Comparison of ENCODE assay signal across 18 cellular contexts in genomic region chr12:132478845-132479244, GRCh38. TPM values are rescaled to one million over a fixed set of nuclear protein-coding genes. Genes with fewer than 3 reads are reported as not detected.
A peak's percentile ranks its signal among the peaks of the same experiment; 100 is the strongest.
DNase-seq lines count a peak whose midpoint lies in the region; ATAC-seq and TF ChIP-seq lines count a peak whose summit lies in the region.
"Had no signal": no experiment of that assay in that cellular context is flagged by ENCODE, and none has a peak within 500 bp of the region (broad histone marks: within the 10 kb centered on the region; RNA-seq: fewer than 3 reads in every experiment).

No MANE protein-coding gene starts in this region.

- H3K4me3 ChIP-seq in DND-41 (ENCODE audit: low read depth in 1 of 2, low read length in 2 of 2), result no peak overlapping the region
- no peak overlapping the region for H3K4me3 ChIP-seq in GM23338
- H3K4me3 ChIP-seq in Panc1 (ENCODE audit: low read depth in 2 of 2, low read length in 2 of 2), result no peak overlapping the region

- TF ChIP-seq CTCF in DND-41 (IDR thresholded peaks at IDR 0.05; ENCODE audit: borderline replicate concordance, extremely low read depth, low read length, poor library complexity, severe bottlenecking) (peak; percentile 21), GM23338 (conservative IDR thresholded peaks at IDR 0.05; ENCODE audit: low read depth in 2 of 2) (peak; percentile 16 to 39; a peak in 1 of 4 replicates), Panc1 (IDR thresholded peaks at IDR 0.05) (no peak)

- no peaks in the 10 kb centered on the region for H4K20me1 ChIP-seq in DND-41 (ENCODE audit: insufficient read depth, low read length)
- no peaks in the 10 kb centered on the region for H4K20me1 ChIP-seq in GM23338 (replicated peaks; ENCODE audit: insufficient read depth)

- H3K4me3 Mint-ChIP-seq in GM23338, result no peak overlapping the region
- H3K4me3 Mint-ChIP-seq in effector memory CD8-positive, alpha-beta T cell, result no peak overlapping the region
- H3K4me3 Mint-ChIP-seq: activated T-cell treated with anti-CD3 and anti-CD28 coated beads, Interleukin-2, amount 50 U/mL, for 24 hours; T-cell had no signal

- no peaks in the 10 kb centered on the region for H3K79me2 ChIP-seq in DND-41 (ENCODE audit: insufficient read depth, low read length)
- no peaks in the 10 kb centered on the region for H3K79me2 ChIP-seq in GM23338 (replicated peaks; ENCODE audit: insufficient read depth)

- peaks cover 2% of the 10 kb centered on the region; the same call in 1 of the 3 replicates for H3K4me1 Mint-ChIP-seq in GM23338
- peaks cover 22 to 26% of the 10 kb centered on the region in 2 donors for H3K4me1 Mint-ChIP-seq in effector memory CD8-positive, alpha-beta T cell (ENCODE audit: low read depth in 2 of 2)

- intact Hi-C loops in Panc1 (cut with micrococcal nuclease; ENCODE audit: unreplicated experiment), result no loop called here
- intact Hi-C loops in posterior vena cava (cut with DNase I), result no loop called here

- POLR2A ChIA-PET in Panc1 (lab: Charles Lee), result no interaction called here

- H3K27me3 ChIP-seq in DND-41 (ENCODE audit: insufficient read depth, low read length, poor library complexity) (no peaks in the 10 kb centered on the region), GM23338 (ENCODE audit: insufficient read depth) (peaks cover 62% of the 10 kb centered on the region), Panc1 (ENCODE audit: control insufficient read depth, insufficient read depth, low read length) (no peaks in the 10 kb centered on the region)

- H3K9me3 ChIP-seq in DND-41 (ENCODE audit: insufficient read depth, low read length, severe bottlenecking) (peaks cover 2% of the 10 kb centered on the region), Panc1 (ENCODE audit: control insufficient read depth, insufficient read depth, low read depth, low read length) (no peaks in the 10 kb centered on the region)

- in situ Hi-C loops in Panc1 (cut with HindIII; ENCODE audit: low pct_unique_long_range_greater_than_20kb, low sequenced_read_pairs), result no loop called here

- CTCF ChIA-PET in Panc1 (lab: Charles Lee), result no interaction called here

- no peak overlapping the region for H3K4me2 ChIP-seq in DND-41 (ENCODE audit: insufficient read depth, low read length)
- H3K4me2 ChIP-seq in GM23338, result no peak overlapping the region

- H3K9ac ChIP-seq in DND-41 (ENCODE audit: low read depth, low read length), result no peak overlapping the region

- no peaks in the 10 kb centered on the region for H3K9me2 ChIP-seq in GM23338 (ENCODE audit: insufficient read depth)

- peaks cover 9% of the 10 kb centered on the region for H3K9me3 Mint-ChIP-seq in GM23338
- no peaks in the 10 kb centered on the region for H3K9me3 Mint-ChIP-seq in effector memory CD8-positive, alpha-beta T cell
- H3K9me3 Mint-ChIP-seq: activated T-cell treated with anti-CD3 and anti-CD28 coated beads, Interleukin-2, amount 50 U/mL, for 24 hours; T-cell had no signal

- H2AFZ ChIP-seq in DND-41 (ENCODE audit: low read depth, low read length), result no peak overlapping the region
- no peak overlapping the region for H2AFZ ChIP-seq in GM23338

- H3K36me3 Mint-ChIP-seq in GM23338 (ENCODE audit: low read depth), result peaks cover 4% of the 10 kb centered on the region
- H3K36me3 Mint-ChIP-seq in effector memory CD8-positive, alpha-beta T cell (ENCODE audit: insufficient read depth), result peaks cover 28% of the 10 kb centered on the region
- H3K36me3 Mint-ChIP-seq: T-cell had no signal

- no peak overlapping the region for H3K27ac ChIP-seq in DND-41 (ENCODE audit: low read length)
- no peak overlapping the region for H3K27ac ChIP-seq in GM23338 (ENCODE audit: low read depth)
- H3K27ac ChIP-seq in Panc1 (ENCODE audit: low read length), result no peak overlapping the region

- BruUV-seq in Panc1 (replicated peaks; lab: Mats Ljungman, UMichigan), result no TSS peak

- H3F3A ChIP-seq in GM23338 (replicated peaks; ENCODE audit: low read depth), result 0 out of 2 replicates have a peak, but pooled peaks cover 3% of the 10 kb centered on the region

- DNase-seq in DND-41 (no peak), GM23338 (ENCODE audit: low spot score) (no peak), Panc1 (ENCODE audit: low read depth, low spot score) (no peak), islet precursor cell (peak; percentile 86), posterior vena cava (ENCODE audit: low spot score) (no peak), NCI-H774 (lab: John Stamatoyannopoulos, UW) (no peak)
- no peak for DNase-seq in stimulated activated naive CD8-positive, alpha-beta T cell treated with anti-CD3 and anti-CD28 coated beads, Interleukin-15, Interleukin-2, amounts not matched to agents 100 U/mL and 50 U/mL, for 24 hours
- no peak for DNase-seq in effector memory CD8-positive, alpha-beta T cell
- DNase-seq: activated CD4-positive, alpha-beta T cell treated with anti-CD3 and anti-CD28 coated beads for 48 hours; activated T-cell treated with anti-CD3 and anti-CD28 coated beads, Interleukin-2, amount 50 U/mL, for 24 hours; CD4-positive, alpha-beta memory T cell; cortex of kidney; GDM1; mammary epithelial cell; MV-4-11; NCI-H2171; stimulated activated naive CD4-positive, alpha-beta T cell; T-cell had no signal

- H3K36me3 ChIP-seq in DND-41 (ENCODE audit: insufficient read depth, low read length) (no peaks in the 10 kb centered on the region), GM23338 (ENCODE audit: insufficient read depth) (no peaks in the 10 kb centered on the region), Panc1 (ENCODE audit: control insufficient read depth, insufficient read depth, low read length) (no peaks in the 10 kb centered on the region)

- no peaks in the 10 kb centered on the region for H3K4me1 ChIP-seq in DND-41 (ENCODE audit: insufficient read depth, low read length)
- H3K4me1 ChIP-seq in GM23338 (ENCODE audit: insufficient read depth), result no peaks in the 10 kb centered on the region
- H3K4me1 ChIP-seq in Panc1 (ENCODE audit: control insufficient read depth, insufficient read depth, low read length), result peaks cover 2% of the 10 kb centered on the region; the same call in 1 of the 2 replicates

- peaks cover 50% of the 10 kb centered on the region for H3K27me3 Mint-ChIP-seq in GM23338 (ENCODE audit: insufficient read depth, low read depth, poor library complexity)
- H3K27me3 Mint-ChIP-seq in effector memory CD8-positive, alpha-beta T cell, result peaks cover 0 to 9% of the 10 kb centered on the region in 2 donors
- H3K27me3 Mint-ChIP-seq: activated T-cell treated with anti-CD3 and anti-CD28 coated beads, Interleukin-2, amount 50 U/mL, for 24 hours had no signal

- ATAC-seq in DND-41 (ENCODE audit: insufficient read depth, low read depth) (no peak), GM23338 (no peak; the same call in 2 of the 3 replicates), Panc1 (peak; percentile 40; the same call in 1 of the 2 replicates)
- ATAC-seq in stimulated activated naive CD8-positive, alpha-beta T cell treated with anti-CD3 and anti-CD28 coated beads, Interleukin-15, Interleukin-2, amounts not matched to agents 100 U/mL and 50 U/mL, for 24 hours, result no peak
- no peak for ATAC-seq in effector memory CD8-positive, alpha-beta T cell (replicated peaks)
- ATAC-seq: T-cell had no signal

- no peak overlapping the region for H3K27ac Mint-ChIP-seq in GM23338
- peak overlapping the region in 1 of 2 donors; percentile 72 for H3K27ac Mint-ChIP-seq in effector memory CD8-positive, alpha-beta T cell
- H3K27ac Mint-ChIP-seq: activated T-cell treated with anti-CD3 and anti-CD28 coated beads, Interleukin-2, amount 50 U/mL, for 24 hours; T-cell had no signal

TF ChIP-seq in GM23338, 12 proteins besides CTCF, POLR2A, EP300 and RAD21 (continues in another document):
- TF ChIP-seq EZH2 (IDR thresholded peaks at IDR 0.05; ENCODE audit: low read depth, unreplicated experiment) (no peak), ETS1 (IDR thresholded peaks at IDR 0.05) (no peak), EZH2phosphoT487 (IDR thresholded peaks at IDR 0.05; ENCODE audit: unreplicated experiment) (no peak), JUNB (IDR thresholded peaks at IDR 0.05; ENCODE audit: unreplicated experiment) (no peak)

RNA-seq across cellular contexts. Expression of gene FBRSL1, which starts 11.1 kb away (rescaled TPM):
- total RNA-seq in GM23338 (2014; rRNA removed; shearing (Covaris generic)), result 65.9 and 89.8 TPM in 2 replicates
- 29.5 and 37.8 TPM in 2 replicates for polyA plus RNA-seq in GM23338 (2016; fragmentation: Nextera tagmentation; extraction: Ambion mirVana)
- total RNA-seq in Panc1 (2021; ENCODE audit: unreplicated experiment), result 104 TPM
- polyA plus RNA-seq in Panc1 (2012; ENCODE audit: insufficient read length), result 132 TPM
- total RNA-seq in posterior vena cava, result 10 to 100 TPM; 34.0 to 35.8 TPM
